Comparison of ENCODE assay signal across 23 cellular contexts in the genomic region with DNA sequence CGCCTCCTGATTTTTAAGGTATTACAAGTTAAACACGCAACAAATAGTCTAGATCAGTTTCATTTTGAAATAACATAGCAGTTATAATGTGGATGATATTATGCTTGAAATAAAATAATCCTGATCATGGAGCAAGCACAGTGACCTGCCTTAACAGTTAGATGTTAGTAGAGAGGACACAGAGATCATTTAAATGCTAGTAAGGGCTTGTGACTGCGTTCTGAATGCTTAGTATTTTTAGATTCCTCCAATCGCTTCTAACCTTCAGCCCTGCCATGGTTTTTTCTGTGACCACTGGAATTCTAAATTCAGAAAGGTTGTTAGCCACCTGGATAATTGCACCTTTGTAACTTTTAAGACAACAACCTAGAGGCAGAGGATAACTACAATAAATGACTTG. TPM values are rescaled to one million over a fixed set of nuclear protein-coding genes. Genes with fewer than 3 reads are reported as not detected.
DNase-seq lines count a peak whose midpoint lies in the region; ATAC-seq and TF ChIP-seq lines count a peak whose summit lies in the region.
"Had no signal": no experiment of that assay in that cellular context is flagged by ENCODE, and none has a peak within 500 bp of the region (broad histone marks: within the 10 kb centered on the region; RNA-seq: fewer than 3 reads in every experiment).

No MANE protein-coding gene starts in this region.

- H4K20me1 ChIP-seq in hepatocyte (ENCODE audit: insufficient read depth, poor library complexity, severe bottlenecking), result peaks cover 15% of the 10 kb centered on the region
- peaks cover 96% of the 10 kb centered on the region for H4K20me1 ChIP-seq in smooth muscle cell (ENCODE audit: low read depth)

- H3K4me3 ChIP-seq in breast epithelium (peak overlapping the region in 1 of 3 donors; percentile 25), hepatocyte (no peak overlapping the region), smooth muscle cell (no peak overlapping the region)

- H3K4me1 ChIP-seq in breast epithelium, result no peaks in the 10 kb centered on the region
- peaks cover 16% of the 10 kb centered on the region for H3K4me1 ChIP-seq in hepatocyte (ENCODE audit: insufficient read depth)
- H3K4me1 ChIP-seq in smooth muscle cell (ENCODE audit: low read depth), result peaks cover 33% of the 10 kb centered on the region

- ATAC-seq in esophagus mucosa (no peak), omental fat pad (ENCODE audit: low FRiP score) (no peak)

- H3K27ac ChIP-seq in breast epithelium (peak overlapping the region in 1 of 2 donors; percentile 21), hepatocyte (peak overlapping the region; percentile 10), smooth muscle cell (ENCODE audit: low read depth) (peak overlapping the region; percentile 41)
- H3K27ac ChIP-seq: C4-2B had no signal

- no peak overlapping the region for H3K4me3 Mint-ChIP-seq in MCF 10A (ENCODE audit: unreplicated experiment)
- H3K4me3 Mint-ChIP-seq: CD8-positive, alpha-beta memory T cell had no signal

- H3K36me3 ChIP-seq in breast epithelium (no peaks in the 10 kb centered on the region), hepatocyte (replicated peaks; ENCODE audit: insufficient read depth, low read depth) (no peaks in the 10 kb centered on the region), smooth muscle cell (ENCODE audit: low read depth) (no peaks in the 10 kb centered on the region)

- no peak overlapping the region for H2AFZ ChIP-seq in hepatocyte
- H2AFZ ChIP-seq in smooth muscle cell (ENCODE audit: low read depth), result no peak overlapping the region

- H3K9ac ChIP-seq in smooth muscle cell (ENCODE audit: low read depth), result no peak overlapping the region
- H3K9ac ChIP-seq: SK-N-SH had no signal

- intact Hi-C loops in MCF 10A (cut with micrococcal nuclease), result no loop called here
- intact Hi-C loops in breast epithelium (cut with DNase I; ENCODE audit: low total_unique reads), result no loop called here

- no peaks in the 10 kb centered on the region for H3K27me3 Mint-ChIP-seq in MCF 10A (ENCODE audit: insufficient read depth, unreplicated experiment)

- CTCF ChIA-PET in MCF 10A (lab: Yijun Ruan, JAX), result interaction anchor here (0.7 kb wide), 1 partner anchor 59 kb away, joined by 3 read pairs; no protein-coding TSS in a partner anchor

- no TSS peak for BruUV-seq in MCF 10A (replicated peaks; lab: Mats Ljungman, UMichigan)

- H3K27me3 ChIP-seq in breast epithelium (no peaks in the 10 kb centered on the region), hepatocyte (no peaks in the 10 kb centered on the region), smooth muscle cell (ENCODE audit: low read depth) (no peaks in the 10 kb centered on the region)

- POLR2A ChIA-PET in MCF 10A (lab: Yijun Ruan, JAX), result interaction anchor here (1.1 kb wide), 1 partner anchor 8 kb away, joined by 3 read pairs; no protein-coding TSS in a partner anchor

- TF ChIP-seq CTCF in MCF 10A (IDR thresholded peaks at IDR 0.05; ENCODE audit: unreplicated experiment) (no peak), breast epithelium (IDR thresholded peaks at IDR 0.05) (no peak), hepatocyte (IDR thresholded peaks at IDR 0.05; ENCODE audit: poor library complexity) (no peak), smooth muscle cell (IDR thresholded peaks at IDR 0.05; ENCODE audit: borderline replicate concordance, insufficient read depth, poor library complexity, severe bottlenecking) (no peak), omental fat pad (IDR thresholded peaks at IDR 0.05) (no peak)

- H3K27ac Mint-ChIP-seq in MCF 10A (ENCODE audit: low read depth, unreplicated experiment), result peak overlapping the region; percentile 9
- H3K27ac Mint-ChIP-seq: CD8-positive, alpha-beta memory T cell had no signal

- H3K4me1 Mint-ChIP-seq in MCF 10A (ENCODE audit: insufficient read depth, unreplicated experiment), result peaks cover 10% of the 10 kb centered on the region

- DNase-seq in MCF 10A (ENCODE audit: unreplicated experiment), result no peak
- DNase-seq in breast epithelium (ENCODE audit: low spot score in 2 of 2), result no peak
- peak; percentile 91 for DNase-seq in NCI-H2227 treated with DMSO at 0.1 percent for 48 hours (lab: John Stamatoyannopoulos, UW)
- no peak for DNase-seq in hepatocyte (ENCODE audit: low spot score)
- no peak for DNase-seq in smooth muscle cell (lab: John Stamatoyannopoulos, UW; ENCODE audit: unreplicated experiment)
- DNase-seq in omental fat pad (ENCODE audit: low spot score), result no peak
- DNase-seq in GOT3 (lab: John Stamatoyannopoulos, UW), result no peak
- DNase-seq: 8988T; AML-193; CD8-positive, alpha-beta memory T cell; DMS53; GDM1; H7; NCI-H1092; NCI-H1436 treated with DMSO at 0.1 percent for 48 hours; NCI-H2029; NCI-H345; NCI-H524; NCI-H774; SHP77 had no signal

- H3F3A ChIP-seq in smooth muscle cell (ENCODE audit: low read depth), result peaks cover 16% of the 10 kb centered on the region

- peaks cover 3 to 4% of the 10 kb centered on the region in 2 donors for H3K9me3 ChIP-seq in breast epithelium
- H3K9me3 ChIP-seq in hepatocyte (ENCODE audit: low read depth), result no peaks in the 10 kb centered on the region
- no peaks in the 10 kb centered on the region for H3K9me3 ChIP-seq in smooth muscle cell (replicated peaks; ENCODE audit: low read depth)

- WGBS in hepatocyte (ENCODE audit: low lambda C conversion rate, missing lambda C conversion rate), result 77% methylated on average over 4 of the region's 4 CpGs
- 73% methylated on average over 4 of the region's 4 CpGs for WGBS in smooth muscle cell (ENCODE audit: low lambda C conversion rate)

- peaks cover 72% of the 10 kb centered on the region for H3K79me2 ChIP-seq in hepatocyte
- H3K79me2 ChIP-seq in smooth muscle cell (ENCODE audit: low read depth), result peaks cover 66% of the 10 kb centered on the region

- H3K9me2 ChIP-seq in hepatocyte (replicated peaks; ENCODE audit: insufficient read depth), result no peaks in the 10 kb centered on the region
- H3K9me2 ChIP-seq: SK-N-SH had no signal

- peak overlapping the region; percentile 24 for H3K4me2 ChIP-seq in hepatocyte
- H3K4me2 ChIP-seq in smooth muscle cell, result peak overlapping the region; percentile 27
- H3K4me2 ChIP-seq: SK-N-SH had no signal

- peaks cover 8% of the 10 kb centered on the region for H3K9me3 Mint-ChIP-seq in MCF 10A (ENCODE audit: unreplicated experiment)

- TF ChIP-seq POLR2A in breast epithelium (IDR thresholded peaks at IDR 0.05), result no peak

- H3K36me3 Mint-ChIP-seq in MCF 10A (ENCODE audit: insufficient read depth, unreplicated experiment), result no peaks in the 10 kb centered on the region
- H3K36me3 Mint-ChIP-seq: CD8-positive, alpha-beta memory T cell had no signal

RNA-seq across cellular contexts. Expression of gene KIF26B, which starts 46.4 kb away (rescaled TPM):
- total RNA-seq in MCF 10A (2022) (1.6 and 3.1 TPM in 2 replicates), breast epithelium (1 to 10 TPM in 1 of 3 donors, under 1 TPM in 2; 0.32 to 1.0 (median 0.33) TPM), hepatocyte (19.8 and 21.6 TPM in 2 replicates), smooth muscle cell (42.1 and 43.3 TPM in 2 replicates), esophagus mucosa (0.56 TPM), omental fat pad (under 1 TPM; 0.13 to 0.96 (median 0.39) TPM)
- polyA plus RNA-seq in hepatocyte (11.3 and 12.7 TPM in 2 replicates), smooth muscle cell (24.1 and 24.9 TPM in 2 replicates)
- polyA plus RNA-seq: CD8-positive, alpha-beta memory T cell had no signal
